ENCODE assay signal across 4 cellular contexts in the genomic region with DNA sequence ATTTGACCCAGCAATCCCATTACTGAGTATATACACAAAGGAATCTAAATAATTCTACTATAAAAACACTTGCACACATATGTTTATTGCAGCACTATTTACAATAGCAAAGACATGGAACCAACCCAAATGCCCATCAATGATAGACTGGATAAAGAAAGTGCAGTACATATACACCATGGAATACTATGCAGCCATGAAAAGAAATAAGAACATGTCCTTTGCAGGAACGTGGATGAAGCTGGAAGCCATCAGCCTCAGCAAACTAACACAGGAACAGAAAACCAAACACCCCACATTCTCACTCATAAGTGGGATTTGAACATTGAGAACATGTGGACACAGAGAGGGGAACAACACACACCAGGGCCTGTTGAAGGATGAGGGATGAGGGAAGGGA.
DNase-seq lines count a peak whose midpoint lies in the region; ATAC-seq, FAIRE-seq and TF ChIP-seq lines count a peak whose summit lies in the region.
"Not testable (repeated sequence)": the region's sequence is repeated elsewhere in the genome, so short reads cannot be mapped to it uniquely, and the experiment has no call there.

No MANE protein-coding gene starts in this region.

- FAIRE-seq in K562 (lab: Jason Lieb, UNC): not testable (repeated sequence)

- not testable (repeated sequence) for H3K4me3 ChIP-seq in A673 (ENCODE audit: low read depth, low read length, poor library complexity, severe bottlenecking); HEK293 (ENCODE audit: low read depth, low read length); SK-N-MC; K562

- TF ChIP-seq POLR2A in K562 (conservative IDR thresholded peaks at IDR 0.05): not testable (repeated sequence)

- POLR2A ChIA-PET in A673 (lab: Charles Lee; ENCODE audit: low non-redundant PET); HEK293 (lab: Yijun Ruan, JAX); K562 (lab: Yijun Ruan, JAX): not testable (repeated sequence)

- DNase-seq in A673 (ENCODE audit: low spot score); SK-N-MC (ENCODE audit: low read depth, low spot score); K562 (ENCODE audit: extremely low read depth in 1 of 4, low spot score in 3 of 4): not testable (repeated sequence)

- CTCF ChIA-PET in A673 (lab: Charles Lee); K562 (lab: Yijun Ruan, JAX; ENCODE audit: low intra/inter-chr PET ratio): not testable (repeated sequence)
- CTCF ChIA-PET in HEK293 (lab: Yijun Ruan, JAX): interaction anchor here (2.0 to 3.0 kb wide), 2 partner anchors 8 to 11 kb away, joined by 6 to 36 read pairs; no protein-coding TSS in a partner anchor

- H2AFZ ChIP-seq in K562 (ENCODE audit: low read depth, low read length): not testable (repeated sequence)

- H3K36me3 ChIP-seq in A673 (ENCODE audit: insufficient read depth, low read length, poor library complexity, severe bottlenecking); HEK293 (ENCODE audit: control insufficient read depth in 2 of 2, insufficient read depth in 1 of 2, low read length in 2 of 2); SK-N-MC (ENCODE audit: insufficient read depth, low read length); K562 (ENCODE audit: control insufficient read depth, insufficient read depth, low read length): not testable (repeated sequence)

- peaks cover 18% of the 10 kb centered on the region for H3K4me1 ChIP-seq in A673 (ENCODE audit: insufficient read depth, low read length, poor library complexity, severe bottlenecking)
- not testable (repeated sequence) for H3K4me1 ChIP-seq in HEK293 (ENCODE audit: control insufficient read depth, insufficient read depth, low read length); K562 (replicated peaks in 1 of 2; ENCODE audit: control insufficient read depth in 2 of 2, insufficient read depth in 2 of 2, low read length in 2 of 2)

- H4K20me1 ChIP-seq in K562 (replicated peaks; ENCODE audit: control insufficient read depth, insufficient read depth, low read length): not testable (repeated sequence)

- intact Hi-C loops in A673 (cut with micrococcal nuclease; ENCODE audit: unreplicated experiment) (loop anchor here (2.0 kb wide), 1 partner anchor 89 kb away; no protein-coding TSS in a partner anchor), K562 (cut with micrococcal nuclease) (loop anchor here (10.0 kb wide), 1 partner anchor 997 kb away; no protein-coding TSS in a partner anchor)

- not testable (repeated sequence) for H3K9ac ChIP-seq in SK-N-MC (ENCODE audit: insufficient read length); K562 (ENCODE audit: insufficient read depth in 1 of 2, low read depth in 2 of 2, low read length in 2 of 2)

- in situ Hi-C loops in K562 (cut with MboI): not testable (repeated sequence)

- TF ChIP-seq CTCF in A673 (conservative IDR thresholded peaks at IDR 0.05; ENCODE audit: low read depth, low read length); HEK293 (tag by site-specific recombination; IDR thresholded peaks at IDR 0.05); K562 (IDR thresholded peaks at IDR 0.05 in 2 of 3, conservative IDR thresholded peaks at IDR 0.05 in 1 of 3; ENCODE audit: insufficient read depth in 2 of 3, low read depth in 1 of 3, low read length in 3 of 3): not testable (repeated sequence)

- H3K9me1 ChIP-seq in K562 (ENCODE audit: control insufficient read depth, insufficient read depth, low read length): not testable (repeated sequence)

- H3K4me2 ChIP-seq in K562 (ENCODE audit: insufficient read depth, low read length): not testable (repeated sequence)

- H3K27ac ChIP-seq in A673 (ENCODE audit: low read depth, low read length, poor library complexity, severe bottlenecking) (peak overlapping the region; percentile 96), SK-N-MC (peak overlapping the region; percentile 97; the same call in 1 of the 2 replicates)
- not testable (repeated sequence) for H3K27ac ChIP-seq in HEK293 (ENCODE audit: extremely low read depth, low read depth, low read length); K562 (ENCODE audit: extremely low read depth, low read depth, low read length)

- 0% methylated on average over 1 of the region's 1 CpG for WGBS in K562 (ENCODE audit: insufficient coverage, low coverage, missing lambda C conversion rate)

- not testable (repeated sequence) for H3K27me3 ChIP-seq in A673 (replicated peaks; ENCODE audit: insufficient read depth, low read depth, low read length, poor library complexity)
- H3K27me3 ChIP-seq in K562 (ENCODE audit: control insufficient read depth in 2 of 2, insufficient read depth in 2 of 2, low read length in 2 of 2): peaks cover 3 to 11% of the 10 kb centered on the region in 2 experiments; a peak in 3 of 5 replicates

- not testable (repeated sequence) for H3K79me2 ChIP-seq in K562 (ENCODE audit: control insufficient read depth, insufficient read depth, low read length)

- not testable (repeated sequence) for ATAC-seq in K562

- BruUV-seq in A673 (replicated peaks; lab: Mats Ljungman, UMichigan); K562 (replicated peaks; lab: Mats Ljungman, UMichigan): not testable (repeated sequence)

- not testable (repeated sequence) for TF ChIP-seq EP300 in K562 (IDR thresholded peaks at IDR 0.05; ENCODE audit: low read length)

- TF ChIP-seq RAD21 in K562 (CRISPR knock-in tag; conservative IDR thresholded peaks at IDR 0.05 in 1 of 2, IDR thresholded peaks at IDR 0.05 in 1 of 2): not testable (repeated sequence)

- H3K9me3 ChIP-seq in A673 (ENCODE audit: low read depth, low read length, poor library complexity, severe bottlenecking); HEK293 (ENCODE audit: control insufficient read depth, insufficient read depth, low read depth, low read length); SK-N-MC (ENCODE audit: low read depth, low read length); K562 (replicated peaks; ENCODE audit: control insufficient read depth, insufficient read depth, low read depth, low read length): not testable (repeated sequence)

TF ChIP-seq in HEK293, 187 proteins besides CTCF, POLR2A, EP300 and RAD21:
- TF ChIP-seq ZNF146 (tag by site-specific recombination; IDR thresholded peaks at IDR 0.05): peak; percentile 89
- TF ChIP-seq, protein P1, sequence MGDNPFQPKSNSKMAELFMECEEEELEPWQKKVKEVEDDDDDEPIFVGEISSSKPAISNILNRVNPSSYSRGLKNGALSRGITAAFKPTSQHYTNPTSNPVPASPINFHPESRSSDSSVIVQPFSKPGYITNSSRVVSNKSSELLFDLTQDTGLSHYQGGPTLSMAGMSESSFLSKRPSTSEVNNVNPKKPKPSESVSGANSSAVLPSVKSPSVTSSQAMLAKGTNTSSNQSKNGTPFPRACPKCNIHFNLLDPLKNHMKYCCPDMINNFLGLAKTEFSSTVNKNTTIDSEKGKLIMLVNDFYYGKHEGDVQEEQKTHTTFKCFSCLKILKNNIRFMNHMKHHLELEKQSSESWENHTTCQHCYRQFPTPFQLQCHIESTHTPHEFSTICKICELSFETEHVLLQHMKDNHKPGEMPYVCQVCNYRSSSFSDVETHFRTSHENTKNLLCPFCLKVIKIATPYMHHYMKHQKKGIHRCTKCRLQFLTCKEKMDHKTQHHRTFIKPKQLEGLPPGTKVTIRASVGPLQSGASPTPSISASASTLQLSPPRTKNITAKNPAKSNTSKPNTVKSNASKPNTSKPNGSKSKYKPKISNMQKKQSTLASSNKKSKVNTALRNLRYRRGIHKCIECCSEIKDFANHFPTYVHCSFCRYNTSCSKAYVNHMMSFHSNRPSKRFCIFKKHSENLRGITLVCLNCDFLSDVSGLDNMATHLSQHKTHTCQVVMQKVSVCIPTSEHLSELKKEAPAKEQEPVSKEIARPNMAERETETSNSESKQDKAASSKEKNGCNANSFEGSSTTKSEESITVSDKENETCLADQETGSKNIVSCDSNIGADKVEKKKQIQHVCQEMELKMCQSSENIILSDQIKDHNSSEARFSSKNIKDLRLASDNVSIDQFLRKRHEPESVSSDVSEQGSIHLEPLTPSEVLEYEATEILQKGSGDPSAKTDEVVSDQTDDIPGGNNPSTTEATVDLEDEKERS (tag by site-specific recombination; IDR thresholded peaks at IDR 0.05): 0 out of 2 replicates have a peak, but pooled peaks have one; percentile 49

TF ChIP-seq in K562, 482 proteins besides CTCF, POLR2A, EP300 and RAD21:
- peak; percentile 76 for TF ChIP-seq ZNF146 (CRISPR knock-in tag; IDR thresholded peaks at IDR 0.05; ENCODE audit: unreplicated experiment)
